13 cellular contexts compared by ENCODE assay signal in genomic region chr1:111227434-111227833, GRCh38. TPM values are rescaled to one million over a fixed set of nuclear protein-coding genes. Genes with fewer than 3 reads are reported as not detected.
DNase-seq lines count a peak whose midpoint lies in the region; ATAC-seq, FAIRE-seq and TF ChIP-seq lines count a peak whose summit lies in the region.
"Had no signal": no experiment of that assay in that cellular context is flagged by ENCODE, and none has a peak within 500 bp of the region (broad histone marks: within the 10 kb centered on the region; RNA-seq: fewer than 3 reads in every experiment).

A gene with protein sequence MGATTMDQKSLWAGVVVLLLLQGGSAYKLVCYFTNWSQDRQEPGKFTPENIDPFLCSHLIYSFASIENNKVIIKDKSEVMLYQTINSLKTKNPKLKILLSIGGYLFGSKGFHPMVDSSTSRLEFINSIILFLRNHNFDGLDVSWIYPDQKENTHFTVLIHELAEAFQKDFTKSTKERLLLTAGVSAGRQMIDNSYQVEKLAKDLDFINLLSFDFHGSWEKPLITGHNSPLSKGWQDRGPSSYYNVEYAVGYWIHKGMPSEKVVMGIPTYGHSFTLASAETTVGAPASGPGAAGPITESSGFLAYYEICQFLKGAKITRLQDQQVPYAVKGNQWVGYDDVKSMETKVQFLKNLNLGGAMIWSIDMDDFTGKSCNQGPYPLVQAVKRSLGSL (plus strand): TSS chr1:111227713. CDS start chr1:111227730, 17 bp downstream.

- no peaks in the 10 kb centered on the region for H3K27me3 ChIP-seq in HepG2 (ENCODE audit: control insufficient read depth in 1 of 2, insufficient read depth in 2 of 2, low read length in 2 of 2)
- H3K27me3 ChIP-seq in right lobe of liver: no peaks in the 10 kb centered on the region
- H3K27me3 ChIP-seq: BLaER1 treated with 17β-estradiol and CSF1 and Interleukin-3, amounts not matched to agents 10 nM and 100 nM had no signal

- peaks cover 38% of the 10 kb centered on the region for H3K4me1 Mint-ChIP-seq in dendritic cell treated with granulocyte-macrophage colony-stimulating factor and Interleukin-4, amounts not matched to agents 40 ng/mL and 50 ng/mL, for 4 days (ENCODE audit: low read depth)
- H3K4me1 Mint-ChIP-seq in naive B cell (peaks cover 61 to 90% (median 75%) of the 10 kb centered on the region in 3 donors), endothelial cell (ENCODE audit: unreplicated experiment) (peaks cover 10% of the 10 kb centered on the region)

- peaks cover 71% of the 10 kb centered on the region for H3K4me1 ChIP-seq in HepG2 (ENCODE audit: insufficient read depth, low read length)
- H3K4me1 ChIP-seq in right lobe of liver: peaks cover 0 to 3% (median 2%) of the 10 kb centered on the region in 4 donors

- peak within 1 kb of the TSS; percentile 54 for H3K9ac ChIP-seq in HepG2 (ENCODE audit: insufficient read depth, low read depth, low read length)
- H3K9ac ChIP-seq: BLaER1 treated with 17β-estradiol and CSF1 and Interleukin-3, amounts not matched to agents 10 nM and 100 nM had no signal

- peaks cover 5% of the 10 kb centered on the region for H3K27me3 Mint-ChIP-seq in dendritic cell treated with granulocyte-macrophage colony-stimulating factor and Interleukin-4, amounts not matched to agents 40 ng/mL and 50 ng/mL, for 4 days
- no peaks in the 10 kb centered on the region for H3K27me3 Mint-ChIP-seq in naive B cell
- peaks cover 2% of the 10 kb centered on the region for H3K27me3 Mint-ChIP-seq in endothelial cell (ENCODE audit: unreplicated experiment)
- H3K27me3 Mint-ChIP-seq: stimulated activated naive B cell treated with anti-CD40 and anti-IgM and Interleukin-4, amounts not matched to agents 10 μg/mL and 1 μg/mL and 100 μg/mL, for 72 hours had no signal

- H3K27ac Mint-ChIP-seq in dendritic cell treated with granulocyte-macrophage colony-stimulating factor and Interleukin-4, amounts not matched to agents 40 ng/mL and 50 ng/mL, for 4 days: peak within 1 kb of the TSS; percentile 33
- peak within 1 kb of the TSS in 5 of 6 donors; percentile 6 to 88 (median 33) for H3K27ac Mint-ChIP-seq in naive B cell
- no peak within 1 kb of the TSS for H3K27ac Mint-ChIP-seq in endothelial cell (ENCODE audit: unreplicated experiment)

- H3K36me3 ChIP-seq in HepG2 (replicated peaks in 1 of 2; ENCODE audit: control insufficient read depth in 1 of 2, insufficient read depth in 2 of 2, low read length in 2 of 2) (no peaks in the 10 kb centered on the region), right lobe of liver (no peaks in the 10 kb centered on the region)
- H3K36me3 ChIP-seq: BLaER1 treated with 17β-estradiol and CSF1 and Interleukin-3, amounts not matched to agents 10 nM and 100 nM; HAP-1 had no signal

- H3K27ac ChIP-seq in HepG2 (ENCODE audit: extremely low read length, insufficient read depth, low read length) (peak within 1 kb of the TSS; percentile 75), right lobe of liver (no peak within 1 kb of the TSS)

- H3K36me3 Mint-ChIP-seq in dendritic cell treated with granulocyte-macrophage colony-stimulating factor and Interleukin-4, amounts not matched to agents 40 ng/mL and 50 ng/mL, for 4 days (ENCODE audit: low read depth): no peaks in the 10 kb centered on the region
- peaks cover 0 to 5% of the 10 kb centered on the region in 2 donors for H3K36me3 Mint-ChIP-seq in naive B cell
- H3K36me3 Mint-ChIP-seq in endothelial cell (ENCODE audit: low read depth, unreplicated experiment): no peaks in the 10 kb centered on the region

- TF ChIP-seq EP300 in HepG2 (IDR thresholded peaks at IDR 0.05; ENCODE audit: low read depth in 2 of 2, low read length in 2 of 2): no peak
- TF ChIP-seq EP300 in HepG2 (CRISPR knock-in tag; IDR thresholded peaks at IDR 0.05; ENCODE audit: borderline replicate concordance): no peak

- POLR2A ChIA-PET in HepG2 (lab: Yijun Ruan, JAX): interaction anchor here (0.6 to 2.1 kb wide), 4 partner anchors 9 to 506 kb away, joined by 3 to 14 read pairs (median 4); no protein-coding TSS in a partner anchor

- 84% methylated on average over 3 of the region's 3 CpGs for WGBS in HepG2 (ENCODE audit: low lambda C conversion rate)
- WGBS in right lobe of liver (ENCODE audit: insufficient coverage, low coverage, low lambda C conversion rate, missing lambda C conversion rate): 47% methylated on average over 3 of the region's 3 CpGs

- TF ChIP-seq POLR2A in HepG2 (IDR thresholded peaks at IDR 0.05; ENCODE audit: insufficient read depth in 1 of 2, low read depth in 2 of 2, low read length in 2 of 2) (no peak), right lobe of liver (IDR thresholded peaks at IDR 0.05) (no peak)

- no TSS peak for BruUV-seq in HepG2 (replicated peaks; lab: Mats Ljungman, UMichigan)

- H4K20me1 ChIP-seq in HepG2 (ENCODE audit: insufficient read depth, low read length): no peaks in the 10 kb centered on the region
- H4K20me1 ChIP-seq: BLaER1 treated with 17β-estradiol and CSF1 and Interleukin-3, amounts not matched to agents 10 nM and 100 nM had no signal

- no peaks in the 10 kb centered on the region for H3K9me3 Mint-ChIP-seq in dendritic cell treated with granulocyte-macrophage colony-stimulating factor and Interleukin-4, amounts not matched to agents 40 ng/mL and 50 ng/mL, for 4 days
- H3K9me3 Mint-ChIP-seq in naive B cell (peaks cover 0 to 5% (median 1%) of the 10 kb centered on the region in 7 donors), endothelial cell (ENCODE audit: unreplicated experiment) (no peaks in the 10 kb centered on the region)
- H3K9me3 Mint-ChIP-seq: stimulated activated naive B cell treated with anti-CD40 and anti-IgM and Interleukin-4, amounts not matched to agents 10 μg/mL and 1 μg/mL and 100 μg/mL, for 72 hours had no signal

- TF ChIP-seq CTCF in HepG2 (CRISPR knock-in tag; IDR thresholded peaks at IDR 0.05) (no peak), right lobe of liver (IDR thresholded peaks at IDR 0.05) (no peak), endothelial cell (IDR thresholded peaks at IDR 0.05; ENCODE audit: unreplicated experiment) (no peak)

- no peaks in the 10 kb centered on the region for H3K79me2 ChIP-seq in HepG2 (ENCODE audit: insufficient read depth, low read length)

- no peak for TF ChIP-seq RAD21 in HepG2 (CRISPR knock-in tag; IDR thresholded peaks at IDR 0.05)

- H3K9me3 ChIP-seq in HepG2 (ENCODE audit: low read length) (no peaks in the 10 kb centered on the region), right lobe of liver (no peaks in the 10 kb centered on the region)
- H3K9me3 ChIP-seq: BLaER1 treated with 17β-estradiol and CSF1 and Interleukin-3, amounts not matched to agents 10 nM and 100 nM; HAP-1 had no signal

- intact Hi-C loops in HepG2 (cut with micrococcal nuclease; ENCODE audit: unreplicated experiment) (no loop called here), right lobe of liver (cut with DNase I) (no loop called here)
- intact Hi-C loops in dendritic cell treated with granulocyte-macrophage colony-stimulating factor and Interleukin-4, amounts not matched to agents 40 ng/mL and 50 ng/mL, for 4 days (cut with micrococcal nuclease): loop anchor here (10.0 kb wide), 1 partner anchor 537 kb away; no protein-coding TSS in a partner anchor

- no peak for ATAC-seq in HepG2
- no peak for ATAC-seq in right lobe of liver
- ATAC-seq in naive B cell (ENCODE audit: low read depth in 2 of 2): no peak
- no peak for ATAC-seq in HG02970 (IDR thresholded peaks at IDR 0.05; ENCODE audit: low FRiP score, unreplicated experiment)

- FAIRE-seq in HepG2 (lab: Jason Lieb, UNC): no peak

- in situ Hi-C loops in HepG2 (cut with HindIII; ENCODE audit: extremely low pct_ligation_motif_present, low pct_unique_long_range_greater_than_20kb): no loop called here

- peak within 1 kb of the TSS; percentile 71 for H3K4me2 ChIP-seq in HepG2 (ENCODE audit: low read depth, low read length)

- H3K4me3 Mint-ChIP-seq in dendritic cell treated with granulocyte-macrophage colony-stimulating factor and Interleukin-4, amounts not matched to agents 40 ng/mL and 50 ng/mL, for 4 days: peak within 1 kb of the TSS; percentile 15
- H3K4me3 Mint-ChIP-seq in naive B cell (peak within 1 kb of the TSS in 5 of 8 donors; percentile 3 to 59 (median 48)), endothelial cell (ENCODE audit: unreplicated experiment) (no peak within 1 kb of the TSS)

- CTCF ChIA-PET in HepG2 (lab: Yijun Ruan, JAX; ENCODE audit: low intra/inter-chr PET ratio, low total read pairs): no interaction called here

- peak within 1 kb of the TSS; percentile 82 for H2AFZ ChIP-seq in HepG2 (ENCODE audit: low read length)

- H3K4me3 ChIP-seq in HepG2 (replicated peaks in 1 of 3; ENCODE audit: insufficient read depth in 1 of 3, low read depth in 2 of 3, low read length in 3 of 3): peak within 1 kb of the TSS in 1 of 3 experiments; percentile 22; a peak in 1 of 6 replicates
- no peak within 1 kb of the TSS for H3K4me3 ChIP-seq in right lobe of liver
- H3K4me3 ChIP-seq: BLaER1 treated with 17β-estradiol and CSF1 and Interleukin-3, amounts not matched to agents 10 nM and 100 nM; HAP-1 had no signal

- DNase-seq in HepG2 (ENCODE audit: low spot score) (no peak), right lobe of liver (no peak), naive B cell (no peak), endothelial cell (ENCODE audit: low spot score) (no peak), GOT3 (lab: John Stamatoyannopoulos, UW) (no peak)
- DNase-seq in activated effector memory CD4-positive, alpha-beta T cell treated with Interleukin-2 at 50 U/mL for 16 hours: no peak
- DNase-seq: activated CD4-positive, alpha-beta T cell treated with anti-CD3 and anti-CD28 coated beads, Interleukin-2, amount 50 U/mL, for 48 hours; stimulated activated naive B cell treated with anti-CD40 and anti-IgM and Interleukin-4, amounts not matched to agents 10 μg/mL and 1 μg/mL and 100 μg/mL, for 72 hours had no signal

RNA-seq across cellular contexts. Expression of the gene that starts here (rescaled TPM):
- total RNA-seq in HepG2 (2016; rRNA removed; fragmentation: Illumina TruSeq; extraction: Trizol) (1.7 and 1.9 TPM in 2 replicates), right lobe of liver (under 1 TPM in 5 of 6 experiments, not detected in 1; 0.15 to 0.58 (median 0.26) TPM), endothelial cell (ENCODE audit: unreplicated experiment) (1.3 TPM)
- 1.5 and 2.1 TPM in 2 replicates for total RNA-seq in HepG2 (2016; cell fraction: cytosol; rRNA removed; fragmentation: Illumina TruSeq; extraction: Trizol; ENCODE audit: low read depth)
- 1.5 and 1.6 TPM in 2 replicates for total RNA-seq in HepG2 (2016; cell fraction: insoluble cytoplasmic fraction; rRNA removed; fragmentation: Illumina TruSeq; extraction: Trizol)
- 1.7 and 2.0 TPM in 2 replicates for total RNA-seq in HepG2 (2016; cell fraction: membrane; rRNA removed; fragmentation: Illumina TruSeq; extraction: Trizol)
- total RNA-seq in HepG2 (2016; cell fraction: nucleus; rRNA removed; fragmentation: Illumina TruSeq; extraction: Trizol): 0.90 and 1.4 TPM in 2 replicates
- polyA plus RNA-seq in HepG2 (2011; rRNA removed) (0.46 and 0.65 TPM in 2 replicates), naive B cell (ENCODE audit: low read depth in 6 of 6) (100 to 1,000 TPM in 4 of 6 donors, 10 to 100 TPM in 2; 42.6 to 239 (median 159) TPM)
- polyA plus RNA-seq in HepG2 (2011; cell fraction: cytosol; rRNA removed): 0.44 and 0.51 TPM in 2 replicates
- polyA plus RNA-seq in HepG2 (2011; cell fraction: nucleus; rRNA removed): 0.13 and 0.55 TPM in 2 replicates
- 0.35 and 0.46 TPM in 2 replicates for polyA plus RNA-seq in HepG2 (2012)
- polyA plus RNA-seq in HepG2 (2016; cell fraction: cytosol; fragmentation: Illumina TruSeq; extraction: Trizol; ENCODE audit: low read depth): 0.80 and 1.0 TPM in 2 replicates
- 1.2 and 1.8 TPM in 2 replicates for polyA plus RNA-seq in HepG2 (2016; cell fraction: insoluble cytoplasmic fraction; fragmentation: Illumina TruSeq; extraction: Trizol; ENCODE audit: low read depth)
- 1.1 and 1.5 TPM in 2 replicates for polyA plus RNA-seq in HepG2 (2016; cell fraction: membrane; fragmentation: Illumina TruSeq; extraction: Trizol; ENCODE audit: low read depth)
- polyA plus RNA-seq in HepG2 (2016; cell fraction: nucleus; fragmentation: Illumina TruSeq; extraction: Trizol; ENCODE audit: insufficient read depth, low read depth): 2.6 and 3.9 TPM in 2 replicates
- polyA minus RNA-seq in HepG2 (2011; rRNA and poly(A)+ RNA removed; ENCODE audit: low replicate concordance): not detected in 2 replicates
- not detected in 2 replicates for polyA minus RNA-seq in HepG2 (2011; cell fraction: cytosol; rRNA and poly(A)+ RNA removed)
- polyA minus RNA-seq in HepG2 (2011; cell fraction: nucleus; rRNA and poly(A)+ RNA removed): 1.2 and 1.3 TPM in 2 replicates
- total RNA-seq: epithelial cell of proximal tubule had no signal

Comparison
In these comparisons a context has a peak if more than half of its experiments do, and no peak if none do; other contexts are left out.
1. RNA of the gene that starts here (polyA plus RNA-seq): 42.6 to 239 TPM in naive B cell; 0.13 to 3.9 TPM in HepG2; every median in the first group is over 4 times any median in the second.